In genomic region chr3:195270350-195271115, GRCh38 we compare ENCODE assay signal across 1 cellular context.
A peak's percentile ranks its signal among the peaks of the same experiment; 100 is the strongest.
TF ChIP-seq lines count a peak whose summit lies in the region.

No MANE protein-coding gene starts in this region.

TF ChIP-seq in HepG2, 621 proteins besides CTCF, POLR2A, EP300 and RAD21 (continued from another document and continues in another):
- TF ChIP-seq HNF4A (CRISPR knock-in tag; IDR thresholded peaks at IDR 0.05) (no peak), SETDB1 (CRISPR knock-in tag; IDR thresholded peaks at IDR 0.05; ENCODE audit: borderline replicate concordance) (no peak), ZNF619 (CRISPR knock-in tag; IDR thresholded peaks at IDR 0.05) (no peak), STAG1 (CRISPR knock-in tag; IDR thresholded peaks at IDR 0.05) (peak; percentile 39), MED1 (CRISPR knock-in tag; IDR thresholded peaks at IDR 0.05) (no peak), ZNF782 (CRISPR knock-in tag; IDR thresholded peaks at IDR 0.05; ENCODE audit: borderline replicate concordance) (peak; percentile 67; the same call in 1 of the 2 replicates), TBX2 (CRISPR knock-in tag; IDR thresholded peaks at IDR 0.05; ENCODE audit: borderline replicate concordance) (no peak), NFE2L2 (IDR thresholded peaks at IDR 0.05; ENCODE audit: low read length) (no peak), GABPA (IDR thresholded peaks at IDR 0.05; ENCODE audit: low read depth, low read length) (no peak), GABPA (CRISPR knock-in tag; IDR thresholded peaks at IDR 0.05; ENCODE audit: low read depth) (no peak), CCAR2 (optimal IDR thresholded peaks at IDR 0.05; ENCODE audit: low read depth, low read length) (no peak), MTF1 (CRISPR knock-in tag; IDR thresholded peaks at IDR 0.05) (peak; percentile 81; the same call in 1 of the 2 replicates), TCF7 (IDR thresholded peaks at IDR 0.05; ENCODE audit: low read depth) (no peak), PAXIP1 (CRISPR knock-in tag; conservative IDR thresholded peaks at IDR 0.05) (no peak), DZIP1 (CRISPR knock-in tag; IDR thresholded peaks at IDR 0.05) (0 out of 2 replicates have a peak, but pooled peaks have one; percentile 54), POLR2G (IDR thresholded peaks at IDR 0.05; ENCODE audit: low read depth, low read length) (no peak), TEF (CRISPR knock-in tag; IDR thresholded peaks at IDR 0.05) (peak; percentile 66), TFAP4 (IDR thresholded peaks at IDR 0.05; ENCODE audit: borderline replicate concordance, low read depth) (peak; percentile 69; the same call in 1 of the 2 replicates), KDM1A (CRISPR knock-in tag; IDR thresholded peaks at IDR 0.05) (no peak), ZKSCAN5 (CRISPR knock-in tag; IDR thresholded peaks at IDR 0.05) (no peak), MXD4 (CRISPR knock-in tag; IDR thresholded peaks at IDR 0.05) (peak; percentile 69), CEBPB (IDR thresholded peaks at IDR 0.05; ENCODE audit: borderline replicate concordance, low read depth, low read length) (no peak), KDM3A (CRISPR knock-in tag; IDR thresholded peaks at IDR 0.05; ENCODE audit: low read depth) (no peak; the same call in 1 of the 2 replicates), CCDC6 (CRISPR knock-in tag; IDR thresholded peaks at IDR 0.05) (no peak; the same call in 1 of the 2 replicates), SRY (CRISPR knock-in tag; IDR thresholded peaks at IDR 0.05) (peak; percentile 72; the same call in 1 of the 2 replicates), MBNL3 (CRISPR knock-in tag; conservative IDR thresholded peaks at IDR 0.05) (no peak), ZNF629 (CRISPR knock-in tag; conservative IDR thresholded peaks at IDR 0.05) (0 out of 2 replicates have a peak, but pooled peaks have one; percentile 16), RXRA (CRISPR knock-in tag; IDR thresholded peaks at IDR 0.05) (peak; percentile 52; the same call in 1 of the 2 replicates), RFX5 (IDR thresholded peaks at IDR 0.05; ENCODE audit: low read depth, low read length) (no peak), TSC22D2 (CRISPR knock-in tag; IDR thresholded peaks at IDR 0.05; ENCODE audit: borderline replicate concordance) (no peak), ERF (CRISPR knock-in tag; IDR thresholded peaks at IDR 0.05) (no peak)
- TF ChIP-seq, protein P1, sequence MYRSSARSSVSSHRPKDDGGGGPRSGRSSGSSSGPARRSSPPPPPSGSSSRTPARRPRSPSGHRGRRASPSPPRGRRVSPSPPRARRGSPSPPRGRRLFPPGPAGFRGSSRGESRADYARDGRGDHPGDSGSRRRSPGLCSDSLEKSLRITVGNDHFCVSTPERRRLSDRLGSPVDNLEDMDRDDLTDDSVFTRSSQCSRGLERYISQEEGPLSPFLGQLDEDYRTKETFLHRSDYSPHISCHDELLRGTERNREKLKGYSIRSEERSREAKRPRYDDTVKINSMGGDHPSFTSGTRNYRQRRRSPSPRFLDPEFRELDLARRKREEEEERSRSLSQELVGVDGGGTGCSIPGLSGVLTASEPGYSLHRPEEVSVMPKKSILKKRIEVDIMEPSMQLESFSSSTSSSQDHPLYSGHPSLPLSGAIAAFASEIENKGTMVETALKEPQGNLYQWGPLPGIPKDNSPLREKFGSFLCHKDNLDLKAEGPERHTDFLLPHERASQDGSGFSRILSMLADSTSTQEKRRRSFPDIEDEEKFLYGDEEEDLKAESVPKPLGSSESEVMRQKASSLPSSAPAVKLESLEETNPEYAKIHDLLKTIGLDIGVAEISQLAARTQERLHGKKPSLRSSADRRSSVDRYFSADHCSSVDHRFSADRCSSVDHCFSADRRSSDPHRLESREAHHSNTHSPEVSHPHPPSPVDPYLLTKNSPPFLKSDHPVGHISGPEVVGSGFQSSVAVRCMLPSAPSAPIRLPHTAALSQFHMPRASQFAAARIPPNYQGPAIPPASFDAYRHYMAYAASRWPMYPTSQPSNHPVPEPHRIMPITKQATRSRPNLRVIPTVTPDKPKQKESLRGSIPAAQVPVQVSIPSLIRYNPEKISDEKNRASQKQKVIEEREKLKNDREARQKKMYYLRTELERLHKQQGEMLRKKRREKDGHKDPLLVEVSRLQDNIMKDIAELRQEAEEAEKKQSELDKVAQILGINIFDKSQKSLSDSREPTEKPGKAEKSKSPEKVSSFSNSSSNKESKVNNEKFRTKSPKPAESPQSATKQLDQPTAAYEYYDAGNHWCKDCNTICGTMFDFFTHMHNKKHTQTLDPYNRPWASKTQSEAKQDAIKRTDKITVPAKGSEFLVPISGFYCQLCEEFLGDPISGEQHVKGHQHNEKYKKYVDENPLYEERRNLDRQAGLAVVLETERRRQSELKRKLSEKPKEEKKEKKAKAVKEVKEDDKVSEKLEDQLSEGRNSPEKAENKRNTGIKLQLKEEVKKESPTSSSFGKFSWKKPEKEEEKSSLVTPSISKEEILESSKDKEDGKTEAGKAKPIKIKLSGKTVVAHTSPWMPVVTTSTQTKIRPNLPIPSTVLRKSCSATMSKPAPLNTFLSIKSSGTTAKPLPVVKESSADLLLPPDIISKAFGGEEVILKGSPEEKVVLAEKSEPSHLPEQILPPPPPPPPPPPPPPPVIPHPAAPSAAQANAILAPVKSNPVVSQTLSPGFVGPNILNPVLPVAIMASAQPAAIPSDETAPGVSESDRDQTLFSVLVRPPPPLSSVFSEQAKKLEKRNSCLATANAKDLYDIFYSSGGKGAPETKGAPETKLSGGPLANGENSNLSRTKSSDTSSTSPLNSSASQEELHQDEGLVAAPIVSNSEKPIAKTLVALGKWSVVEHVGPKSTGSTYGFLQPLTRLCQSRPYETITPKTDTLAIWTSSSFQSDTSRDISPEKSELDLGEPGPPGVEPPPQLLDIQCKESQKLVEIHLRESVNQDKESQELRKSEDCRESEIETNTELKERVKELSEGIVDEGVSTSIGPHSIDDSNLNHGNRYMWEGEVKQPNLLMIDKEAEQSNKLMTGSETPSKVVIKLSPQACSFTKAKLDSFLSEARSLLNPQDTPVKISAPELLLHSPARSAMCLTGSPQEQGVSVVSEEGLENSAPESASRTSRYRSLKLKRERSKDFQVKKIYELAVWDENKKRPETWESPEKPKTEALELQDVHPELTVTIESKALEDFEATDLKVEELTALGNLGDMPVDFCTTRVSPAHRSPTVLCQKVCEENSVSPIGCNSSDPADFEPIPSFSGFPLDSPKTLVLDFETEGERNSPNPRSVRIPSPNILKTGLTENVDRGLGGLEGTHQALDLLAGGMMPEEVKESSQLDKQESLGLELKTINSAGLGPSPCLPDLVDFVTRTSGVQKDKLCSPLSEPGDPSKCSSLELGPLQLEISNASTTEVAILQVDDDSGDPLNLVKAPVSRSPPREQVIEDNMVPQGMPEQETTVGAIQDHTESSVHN (CRISPR knock-in tag; IDR thresholded peaks at IDR 0.05) = 0 out of 2 replicates have a peak, but pooled peaks have one; percentile 5
- TF ChIP-seq, protein P2, sequence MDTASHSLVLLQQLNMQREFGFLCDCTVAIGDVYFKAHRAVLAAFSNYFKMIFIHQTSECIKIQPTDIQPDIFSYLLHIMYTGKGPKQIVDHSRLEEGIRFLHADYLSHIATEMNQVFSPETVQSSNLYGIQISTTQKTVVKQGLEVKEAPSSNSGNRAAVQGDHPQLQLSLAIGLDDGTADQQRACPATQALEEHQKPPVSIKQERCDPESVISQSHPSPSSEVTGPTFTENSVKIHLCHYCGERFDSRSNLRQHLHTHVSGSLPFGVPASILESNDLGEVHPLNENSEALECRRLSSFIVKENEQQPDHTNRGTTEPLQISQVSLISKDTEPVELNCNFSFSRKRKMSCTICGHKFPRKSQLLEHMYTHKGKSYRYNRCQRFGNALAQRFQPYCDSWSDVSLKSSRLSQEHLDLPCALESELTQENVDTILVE (CRISPR knock-in tag; IDR thresholded peaks at IDR 0.05) = no peak
- TF ChIP-seq, protein P3, sequence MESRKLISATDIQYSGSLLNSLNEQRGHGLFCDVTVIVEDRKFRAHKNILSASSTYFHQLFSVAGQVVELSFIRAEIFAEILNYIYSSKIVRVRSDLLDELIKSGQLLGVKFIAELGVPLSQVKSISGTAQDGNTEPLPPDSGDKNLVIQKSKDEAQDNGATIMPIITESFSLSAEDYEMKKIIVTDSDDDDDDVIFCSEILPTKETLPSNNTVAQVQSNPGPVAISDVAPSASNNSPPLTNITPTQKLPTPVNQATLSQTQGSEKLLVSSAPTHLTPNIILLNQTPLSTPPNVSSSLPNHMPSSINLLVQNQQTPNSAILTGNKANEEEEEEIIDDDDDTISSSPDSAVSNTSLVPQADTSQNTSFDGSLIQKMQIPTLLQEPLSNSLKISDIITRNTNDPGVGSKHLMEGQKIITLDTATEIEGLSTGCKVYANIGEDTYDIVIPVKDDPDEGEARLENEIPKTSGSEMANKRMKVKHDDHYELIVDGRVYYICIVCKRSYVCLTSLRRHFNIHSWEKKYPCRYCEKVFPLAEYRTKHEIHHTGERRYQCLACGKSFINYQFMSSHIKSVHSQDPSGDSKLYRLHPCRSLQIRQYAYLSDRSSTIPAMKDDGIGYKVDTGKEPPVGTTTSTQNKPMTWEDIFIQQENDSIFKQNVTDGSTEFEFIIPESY (CRISPR knock-in tag; IDR thresholded peaks at IDR 0.05) = no peak
- TF ChIP-seq, protein P4, sequence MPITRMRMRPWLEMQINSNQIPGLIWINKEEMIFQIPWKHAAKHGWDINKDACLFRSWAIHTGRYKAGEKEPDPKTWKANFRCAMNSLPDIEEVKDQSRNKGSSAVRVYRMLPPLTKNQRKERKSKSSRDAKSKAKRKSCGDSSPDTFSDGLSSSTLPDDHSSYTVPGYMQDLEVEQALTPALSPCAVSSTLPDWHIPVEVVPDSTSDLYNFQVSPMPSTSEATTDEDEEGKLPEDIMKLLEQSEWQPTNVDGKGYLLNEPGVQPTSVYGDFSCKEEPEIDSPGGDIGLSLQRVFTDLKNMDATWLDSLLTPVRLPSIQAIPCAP (CRISPR knock-in tag; IDR thresholded peaks at IDR 0.05; ENCODE audit: low read depth) = no peak
- TF ChIP-seq, protein P5, sequence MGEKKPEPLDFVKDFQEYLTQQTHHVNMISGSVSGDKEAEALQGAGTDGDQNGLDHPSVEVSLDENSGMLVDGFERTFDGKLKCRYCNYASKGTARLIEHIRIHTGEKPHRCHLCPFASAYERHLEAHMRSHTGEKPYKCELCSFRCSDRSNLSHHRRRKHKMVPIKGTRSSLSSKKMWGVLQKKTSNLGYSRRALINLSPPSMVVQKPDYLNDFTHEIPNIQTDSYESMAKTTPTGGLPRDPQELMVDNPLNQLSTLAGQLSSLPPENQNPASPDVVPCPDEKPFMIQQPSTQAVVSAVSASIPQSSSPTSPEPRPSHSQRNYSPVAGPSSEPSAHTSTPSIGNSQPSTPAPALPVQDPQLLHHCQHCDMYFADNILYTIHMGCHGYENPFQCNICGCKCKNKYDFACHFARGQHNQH (CRISPR knock-in tag; IDR thresholded peaks at IDR 0.05) = no peak
- TF ChIP-seq, protein P6, sequence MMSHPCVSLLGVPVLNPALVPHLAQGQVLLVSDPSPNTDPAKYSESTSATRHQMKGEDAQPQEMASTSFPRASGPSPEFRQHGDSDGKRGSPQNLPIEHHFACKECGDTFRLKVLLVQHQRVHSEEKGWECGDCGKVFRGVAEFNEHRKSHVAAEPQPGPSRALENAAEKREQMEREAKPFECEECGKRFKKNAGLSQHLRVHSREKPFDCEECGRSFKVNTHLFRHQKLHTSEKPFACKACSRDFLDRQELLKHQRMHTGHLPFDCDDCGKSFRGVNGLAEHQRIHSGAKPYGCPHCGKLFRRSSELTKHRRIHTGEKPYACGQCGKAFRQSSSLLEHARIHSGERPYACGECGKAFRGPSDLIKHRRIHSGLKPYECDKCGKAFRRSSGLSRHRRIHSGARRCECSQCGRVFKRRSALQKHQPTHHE (CRISPR knock-in tag; IDR thresholded peaks at IDR 0.05; ENCODE audit: borderline replicate concordance) = no peak
